Comparison of ENCODE assay signal across 16 cellular contexts in the genomic region with DNA sequence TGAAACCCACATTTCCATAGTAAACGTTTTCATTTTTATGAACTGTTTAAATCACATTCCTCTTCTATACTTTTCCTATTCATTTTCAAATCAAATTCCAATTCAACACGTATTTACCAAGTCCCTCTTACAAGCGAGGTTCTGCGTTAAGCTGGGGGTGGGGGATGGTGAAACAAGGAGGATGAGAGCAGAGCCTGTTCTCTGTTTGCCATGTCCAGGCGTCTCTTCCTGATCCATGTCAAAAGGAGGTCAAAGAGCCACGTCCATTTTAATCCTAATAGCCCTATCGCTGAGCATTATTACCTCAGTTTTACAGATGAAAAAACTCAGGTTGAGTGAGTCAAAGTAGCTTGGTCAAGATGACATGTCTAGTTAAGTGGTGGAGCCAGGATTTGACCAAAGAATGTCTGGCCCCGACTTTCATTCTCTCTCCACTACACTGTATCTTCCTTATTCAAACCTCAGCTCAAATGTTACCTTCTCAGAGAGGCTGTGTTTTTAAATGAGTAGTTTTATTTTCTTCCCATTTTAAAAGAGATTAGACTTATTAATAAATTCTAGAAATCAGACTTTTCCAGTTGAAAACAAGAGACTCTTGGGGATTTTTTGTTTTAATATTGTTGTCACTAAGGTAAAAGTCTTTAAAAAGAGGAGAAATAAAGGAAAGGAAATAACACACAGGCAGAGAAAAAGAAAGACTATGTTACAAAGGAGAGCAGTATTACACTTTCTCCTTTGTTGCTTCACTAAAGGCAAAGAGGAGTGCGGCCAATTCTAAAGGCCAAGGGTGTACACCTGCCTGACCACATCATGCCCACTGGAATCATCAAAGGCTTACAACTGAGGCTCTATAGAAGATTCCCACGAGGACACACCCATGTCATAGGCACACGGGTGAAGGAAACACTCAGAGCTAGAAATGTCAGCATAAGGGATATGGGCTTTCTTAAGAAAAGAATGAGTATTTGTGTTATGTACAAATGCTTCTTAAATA. TPM values are rescaled to one million over a fixed set of nuclear protein-coding genes. Genes with fewer than 3 reads are reported as not detected.
DNase-seq lines count a peak whose midpoint lies in the region; TF ChIP-seq lines count a peak whose summit lies in the region.
"Had no signal": no experiment of that assay in that cellular context is flagged by ENCODE, and none has a peak within 500 bp of the region (broad histone marks: within the 10 kb centered on the region; RNA-seq: fewer than 3 reads in every experiment).

No MANE protein-coding gene starts in this region.

- POLR2A ChIA-PET in Caco-2 (lab: Charles Lee) = interaction anchor here (0.5 kb wide), 1 partner anchor 836 kb away, joined by 5 read pairs; no protein-coding TSS in a partner anchor

- no TSS peak for BruUV-seq in Caco-2 (replicated peaks; lab: Mats Ljungman, UMichigan)

- CTCF ChIA-PET in Caco-2 (lab: Charles Lee) = no interaction called here

- H3K36me3 Mint-ChIP-seq in H9 (ENCODE audit: insufficient read depth in 1 of 3, low read depth in 3 of 3) (no peaks in the 10 kb centered on the region; a peak in 1 of 7 replicates), Caco-2 (ENCODE audit: insufficient read depth, unreplicated experiment) (no peaks in the 10 kb centered on the region)

- H4K91ac ChIP-seq in H9 (ENCODE audit: insufficient read length, low read depth, low read length) (no peak overlapping the region), neuronal stem cell (ENCODE audit: low read depth, low read length, poor library complexity) (no peak overlapping the region)

- H2AK5ac ChIP-seq in H9 (ENCODE audit: insufficient read length, low read length) = no peak overlapping the region
- no peak overlapping the region for H2AK5ac ChIP-seq in neuronal stem cell (ENCODE audit: low read depth, low read length)

- H2BK120ac ChIP-seq in H9 (ENCODE audit: low read depth, low read length, poor library complexity, severe bottlenecking) = no peak overlapping the region
- no peak overlapping the region for H2BK120ac ChIP-seq in neuronal stem cell (ENCODE audit: low read depth, low read length)

- no peak overlapping the region for H2BK20ac ChIP-seq in H9 (ENCODE audit: low read depth, low read length, poor library complexity, severe bottlenecking)

- no peaks in the 10 kb centered on the region for H4K20me1 ChIP-seq in H9 (ENCODE audit: control insufficient read depth, insufficient read depth, insufficient read length)

- no peaks in the 10 kb centered on the region for H3K27me3 Mint-ChIP-seq in H9 (ENCODE audit: low read depth)
- peaks cover 9% of the 10 kb centered on the region for H3K27me3 Mint-ChIP-seq in Caco-2 (ENCODE audit: insufficient read depth, unreplicated experiment)

- no peak for TF ChIP-seq POLR2A in lower leg skin (IDR thresholded peaks at IDR 0.05)

- H3K23ac ChIP-seq in H9 (ENCODE audit: insufficient read length, low read depth, low read length) (no peak overlapping the region), neuronal stem cell (ENCODE audit: low read depth, low read length, poor library complexity) (no peak overlapping the region)

- H3K9me3 ChIP-seq in H9 (ENCODE audit: control insufficient read depth, low read depth, low read length) (no peaks in the 10 kb centered on the region), neuronal stem cell (replicated peaks in 1 of 2; ENCODE audit: control insufficient read depth in 2 of 2, insufficient read depth in 1 of 2, low read depth in 1 of 2, low read length in 2 of 2) (no peaks in the 10 kb centered on the region), SJCRH30 (replicated peaks) (no peaks in the 10 kb centered on the region), Caco-2 (no peaks in the 10 kb centered on the region)
- H3K9me3 ChIP-seq: gastrocnemius medialis had no signal

- H3K27me3 ChIP-seq in H9 (ENCODE audit: insufficient read depth, low read length) = no peaks in the 10 kb centered on the region
- no peaks in the 10 kb centered on the region for H3K27me3 ChIP-seq in neuronal stem cell (ENCODE audit: control insufficient read depth in 3 of 3, insufficient read depth in 3 of 3, low read depth in 1 of 3, low read length in 3 of 3)
- H3K27me3 ChIP-seq in SJCRH30 = no peaks in the 10 kb centered on the region
- H3K27me3 ChIP-seq in Caco-2 (replicated peaks; ENCODE audit: control insufficient read depth, insufficient read depth, low read length) = no peaks in the 10 kb centered on the region
- H3K27me3 ChIP-seq: BLaER1 treated with 17β-estradiol and CSF1 and Interleukin-3, amounts not matched to agents 10 nM and 100 nM; brain microvascular endothelial cell; gastrocnemius medialis had no signal

- H3K14ac ChIP-seq in H9 (ENCODE audit: insufficient read depth, low read length) (no peak overlapping the region), neuronal stem cell (ENCODE audit: low read length) (no peak overlapping the region)

- DNase-seq in H9 (peak; percentile 38), SK-MEL-5 (ENCODE audit: low read depth, low spot score) (peak; percentile 84), head of caudate nucleus (peak in 29 of 42 donors; percentile 16 to 76 (median 45)), neuronal stem cell (ENCODE audit: low spot score) (peak; percentile 2), SJCRH30 (no peak), Caco-2 (no peak), lower leg skin (ENCODE audit: low spot score in 2 of 2) (no peak)
- DNase-seq in stimulated activated CD4-positive, alpha-beta T cell treated with anti-CD3 and anti-CD28 coated beads, Interleukin-2, amount 100 ng/mL, for 48 hours = no peak
- DNase-seq: activated CD4-positive, alpha-beta T cell treated with anti-CD3 and anti-CD28 coated beads for 48 hours; activated gamma-delta T cell; brain microvascular endothelial cell; gastrocnemius medialis; NCI-H1048 had no signal

- no peak overlapping the region for H4K5ac ChIP-seq in H9 (ENCODE audit: insufficient read length, low read depth, low read length)

- H3K4ac ChIP-seq in H9 (ENCODE audit: low read depth, low read length) (no peak overlapping the region), neuronal stem cell (ENCODE audit: low read length) (no peak overlapping the region)

- H2BK5ac ChIP-seq in H9 (ENCODE audit: insufficient read length, low read length) (no peak overlapping the region), neuronal stem cell (ENCODE audit: low read length) (no peak overlapping the region)

- H4K8ac ChIP-seq in H9 (replicated peaks; ENCODE audit: insufficient read length, low read depth, low read length) (no peak overlapping the region), neuronal stem cell (ENCODE audit: low read depth, low read length) (no peak overlapping the region)

- H2BK15ac ChIP-seq in H9 (ENCODE audit: low read depth, low read length) (no peak overlapping the region), neuronal stem cell (ENCODE audit: low read length) (no peak overlapping the region)

- no peak for TF ChIP-seq CTCF in H9 (conservative IDR thresholded peaks at IDR 0.05)
- no peak for TF ChIP-seq CTCF in Caco-2 (IDR thresholded peaks at IDR 0.05; ENCODE audit: insufficient read depth in 1 of 2, low read depth in 1 of 2, low read length in 1 of 2, severe bottlenecking in 1 of 2, unreplicated experiment in 1 of 2)
- TF ChIP-seq CTCF in lower leg skin (IDR thresholded peaks at IDR 0.05) = no peak

- H3K4me1 Mint-ChIP-seq in H9 = peaks cover 35 to 48% of the 10 kb centered on the region in 2 experiments
- peaks cover 6% of the 10 kb centered on the region for H3K4me1 Mint-ChIP-seq in Caco-2 (ENCODE audit: low read depth, unreplicated experiment)

- WGBS in H9 (ENCODE audit: extremely low coverage, insufficient read length, low lambda C conversion rate) = 96% methylated on average over 2 of the region's 11 CpGs
- WGBS in neuronal stem cell (ENCODE audit: extremely low coverage in 2 of 2, insufficient read length in 2 of 2, insufficient replicate concordance in 1 of 2), 2 donors = 100% methylated on average over 1 to 2 of the region's 11 CpGs
- 72 to 74% methylated on average over 11 of the region's 11 CpGs for WGBS in lower leg skin, 2 donors

- H3K36me3 ChIP-seq in neuronal stem cell (replicated peaks in 1 of 2; ENCODE audit: control insufficient read depth in 2 of 2, insufficient read depth in 2 of 2, low read length in 2 of 2) = no peaks in the 10 kb centered on the region
- H3K36me3 ChIP-seq in SJCRH30 = no peaks in the 10 kb centered on the region
- no peaks in the 10 kb centered on the region for H3K36me3 ChIP-seq in Caco-2 (ENCODE audit: control insufficient read depth, insufficient read depth, low read length)
- H3K36me3 ChIP-seq: BLaER1 treated with 17β-estradiol and CSF1 and Interleukin-3, amounts not matched to agents 10 nM and 100 nM; brain microvascular endothelial cell; gastrocnemius medialis had no signal

- H3K79me1 ChIP-seq in H9 (ENCODE audit: insufficient read depth, low read depth, low read length, poor library complexity, severe bottlenecking) = no peaks in the 10 kb centered on the region
- H3K79me1 ChIP-seq in neuronal stem cell (ENCODE audit: low read depth, low read length) = no peaks in the 10 kb centered on the region

- H3K9me3 Mint-ChIP-seq in H9 (no peaks in the 10 kb centered on the region), Caco-2 (ENCODE audit: unreplicated experiment) (no peaks in the 10 kb centered on the region)
- H3K9me3 Mint-ChIP-seq: nephron had no signal

- no peak overlapping the region for H3T11ph ChIP-seq in H9 (ENCODE audit: low read length)

- intact Hi-C loops in head of caudate nucleus (cut with DNase I) = no loop called here
- intact Hi-C loops in Caco-2 (cut with micrococcal nuclease; ENCODE audit: unreplicated experiment) = no loop called here
- intact Hi-C loops in lower leg skin (cut with DNase I; ENCODE audit: low total_unique reads) = loop anchor here (5.0 kb wide), 1 partner anchor 64 kb away; no protein-coding TSS in a partner anchor

- peak overlapping the region; percentile 42 to 89 (median 88); a peak in 6 of 7 replicates for H3K27ac Mint-ChIP-seq in H9
- no peak overlapping the region for H3K27ac Mint-ChIP-seq in Caco-2 (ENCODE audit: unreplicated experiment)
- H3K27ac Mint-ChIP-seq: nephron had no signal

- H2AFZ ChIP-seq in H9 (ENCODE audit: low read length) = no peak overlapping the region
- H2AFZ ChIP-seq in neuronal stem cell (ENCODE audit: low read length) = peak overlapping the region; percentile 75

- no peak overlapping the region for H3K56ac ChIP-seq in H9 (ENCODE audit: insufficient read length, low read depth, low read length)

- H3K4me1 ChIP-seq in H9 (ENCODE audit: insufficient read depth, low read length) (peaks cover 4% of the 10 kb centered on the region; the same call in 1 of the 2 replicates), neuronal stem cell (ENCODE audit: control insufficient read depth in 2 of 2, insufficient read depth in 1 of 2, low read depth in 1 of 2, low read length in 2 of 2) (peaks cover 8 to 13% of the 10 kb centered on the region in 2 donors), SJCRH30 (no peaks in the 10 kb centered on the region), Caco-2 (no peaks in the 10 kb centered on the region)

- H3K4me3 Mint-ChIP-seq in H9 (peak overlapping the region; percentile 21 to 60; a peak in 3 of 5 replicates), Caco-2 (ENCODE audit: unreplicated experiment) (no peak overlapping the region)
- H3K4me3 Mint-ChIP-seq: nephron had no signal

- H3K4me3 ChIP-seq in neuronal stem cell (ENCODE audit: low read length in 2 of 2) (peak overlapping the region in 1 of 2 donors; percentile 14), SJCRH30 (no peak overlapping the region), Caco-2 (ENCODE audit: low read depth, low read length) (no peak overlapping the region), lower leg skin (ENCODE audit: low read depth, poor library complexity, severe bottlenecking) (no peak overlapping the region)
- H3K4me3 ChIP-seq: BLaER1 treated with 17β-estradiol and CSF1 and Interleukin-3, amounts not matched to agents 10 nM and 100 nM; gastrocnemius medialis; GM12878 had no signal

- no peaks in the 10 kb centered on the region for H3K79me2 ChIP-seq in H9 (ENCODE audit: insufficient read depth, low read length)

- H3K4me2 ChIP-seq in H9 (ENCODE audit: insufficient read depth, insufficient read length, low read length) (peak overlapping the region; percentile 46), neuronal stem cell (ENCODE audit: insufficient read depth, low read length, poor library complexity, severe bottlenecking) (no peak overlapping the region)

- H3K9ac ChIP-seq in H9 (ENCODE audit: extremely low read depth, insufficient read length, low read length) = no peak overlapping the region
- H3K9ac ChIP-seq in neuronal stem cell (ENCODE audit: low read depth, low read length, poor library complexity) = no peak overlapping the region
- H3K9ac ChIP-seq: BLaER1 treated with 17β-estradiol and CSF1 and Interleukin-3, amounts not matched to agents 10 nM and 100 nM had no signal

- H3K27ac ChIP-seq in H9 (ENCODE audit: insufficient read length, low read depth, low read length) = no peak overlapping the region
- no peak overlapping the region for H3K27ac ChIP-seq in neuronal stem cell (replicated peaks; ENCODE audit: low read length)
- no peak overlapping the region for H3K27ac ChIP-seq in SJCRH30
- H3K27ac ChIP-seq: BLaER1 treated with 17β-estradiol and CSF1 and Interleukin-3, amounts not matched to agents 10 nM and 100 nM; brain microvascular endothelial cell had no signal

- in situ Hi-C loops in SK-MEL-5 (cut with HindIII; ENCODE audit: low pct_unique_long_range_greater_than_20kb, low sequenced_read_pairs) = no loop called here

- no peak overlapping the region for H3K18ac ChIP-seq in H9 (ENCODE audit: insufficient read length, low read depth, low read length)
- H3K18ac ChIP-seq in neuronal stem cell (ENCODE audit: low read length) = no peak overlapping the region

- no peaks in the 10 kb centered on the region for H3K23me2 ChIP-seq in H9 (ENCODE audit: insufficient read length, low read depth, low read length, poor library complexity, severe bottlenecking)

- no peak overlapping the region for H2BK12ac ChIP-seq in H9 (ENCODE audit: insufficient read length, low read depth, low read length)
- H2BK12ac ChIP-seq in neuronal stem cell (ENCODE audit: low read length) = no peak overlapping the region

RNA-seq across cellular contexts. Expression of gene MYO5A, which starts 42.4 kb away (rescaled TPM):
- total RNA-seq in H9 (2021) (21.8 and 22.0 TPM in 2 replicates), Caco-2 (2022) (8.2 and 9.9 TPM in 2 replicates), lower leg skin (10 to 100 TPM; 28.0 to 45.1 (median 37.8) TPM)
- total RNA-seq in SK-MEL-5 (2014; rRNA removed; shearing (Covaris generic)) = 103 and 112 TPM in 2 replicates
- polyA plus RNA-seq in SK-MEL-5 (2015; cell fraction: cytosol; rRNA removed) = 38.8 and 65.6 TPM in 2 replicates
- 27.2 and 27.4 TPM in 2 replicates for polyA plus RNA-seq in SK-MEL-5 (2015; cell fraction: nucleus; rRNA removed)
- polyA plus RNA-seq in neuronal stem cell (2013, experiment 1 of 2) = 10.3 TPM
- polyA plus RNA-seq in neuronal stem cell (2013, experiment 2 of 2) = 11.1 TPM
- 15.2 and 15.5 TPM in 2 replicates for total RNA-seq in SJCRH30 (2014; rRNA removed; shearing (Covaris generic))

Comparison
In these comparisons a context has a peak if more than half of its experiments do, and no peak if none do; other contexts are left out.
1. DNase-seq: peak in H9 (single experiment), SK-MEL-5 (single experiment), head of caudate nucleus (29 of 42) and neuronal stem cell (single experiment); none in SJCRH30 (0 of 2), Caco-2 (0 of 2), lower leg skin (0 of 2) and stimulated activated CD4-positive, alpha-beta T cell treated with anti-CD3 and anti-CD28 coated beads, Interleukin-2, amount 100 ng/mL, for 48 hours (0 of 2).